In the genomic region with DNA sequence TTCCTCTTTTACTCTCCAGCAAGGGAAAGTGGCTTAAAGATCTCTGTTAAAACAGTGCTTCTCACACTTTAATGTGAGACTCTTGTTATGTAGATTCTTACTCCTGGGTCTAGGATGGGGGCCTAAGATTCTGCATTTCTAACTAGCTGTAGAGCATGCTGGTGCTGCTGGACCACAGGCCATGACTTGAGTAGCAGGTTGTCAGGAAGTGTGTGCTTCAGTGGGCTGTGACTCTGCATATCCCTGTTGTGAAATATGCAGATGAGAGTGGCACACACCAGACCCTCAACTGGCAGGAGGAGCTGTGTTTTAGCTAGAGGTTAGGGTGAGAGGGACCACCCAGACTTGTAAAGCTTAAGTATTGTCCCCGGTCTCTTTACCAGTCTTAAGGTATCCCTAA, we compare ENCODE assay signal across 8 cellular contexts.
A peak's percentile ranks its signal among the peaks of the same experiment; 100 is the strongest.
DNase-seq lines count a peak whose midpoint lies in the region; ATAC-seq and TF ChIP-seq lines count a peak whose summit lies in the region.

No MANE protein-coding gene starts in this region.

- peaks cover 0 to 9% of the 10 kb centered on the region in 2 donors for H3K4me1 ChIP-seq in duodenal mucosa (ENCODE audit: control insufficient read depth in 1 of 2, insufficient read depth in 2 of 2, low read length in 2 of 2)

- H3K36me3 ChIP-seq in duodenal mucosa (ENCODE audit: control insufficient read depth in 1 of 2, insufficient read depth in 2 of 2, low read length in 2 of 2) = peaks cover 0 to 2% of the 10 kb centered on the region in 2 donors

- no peaks in the 10 kb centered on the region for H3K9me3 ChIP-seq in duodenal mucosa (ENCODE audit: control insufficient read depth in 1 of 2, low read length in 2 of 2)

- H3K4me1 Mint-ChIP-seq in nephron progenitor cell = peaks cover 26% of the 10 kb centered on the region

- H3K27ac ChIP-seq in duodenal mucosa (ENCODE audit: low read depth, low read length) = no peak overlapping the region

- H3K27me3 Mint-ChIP-seq in nephron progenitor cell (ENCODE audit: low read depth, poor library complexity) = no peaks in the 10 kb centered on the region

- ATAC-seq in GM18861 (IDR thresholded peaks at IDR 0.05; ENCODE audit: unreplicated experiment) (peak; percentile 65), HG03139 (IDR thresholded peaks at IDR 0.05; ENCODE audit: unreplicated experiment) (no peak), GM21723 (IDR thresholded peaks at IDR 0.05; ENCODE audit: unreplicated experiment) (no peak)

- peaks cover 5% of the 10 kb centered on the region for H3K36me3 Mint-ChIP-seq in nephron progenitor cell (ENCODE audit: low read depth)

- H3K27ac Mint-ChIP-seq in nephron progenitor cell = peak overlapping the region; percentile 1

- no peaks in the 10 kb centered on the region for H3K9me3 Mint-ChIP-seq in nephron progenitor cell

- peak overlapping the region; percentile 55 for H3K4me3 ChIP-seq in NB4 (ENCODE audit: low read depth, low read length)
- peak overlapping the region; percentile 1 to 2 for H3K4me3 ChIP-seq in duodenal mucosa (ENCODE audit: low read depth in 1 of 2, low read length in 2 of 2)

- DNase-seq in NB4 (ENCODE audit: low read depth) (peak; percentile 96), nephron progenitor cell (no peak), NCI-H2196 (lab: John Stamatoyannopoulos, UW; ENCODE audit: unreplicated experiment) (no peak), GM19238 (ENCODE audit: insufficient read length, low spot score) (no peak)

- H3K4me3 Mint-ChIP-seq in nephron progenitor cell = no peak overlapping the region

- no peak overlapping the region for H3K9ac ChIP-seq in duodenal mucosa (ENCODE audit: low read depth in 1 of 2, low read length in 2 of 2)

- TF ChIP-seq POLR2A in NB4 (IDR thresholded peaks at IDR 0.05; ENCODE audit: extremely low read depth, insufficient read length) = peak; percentile 85

- no peaks in the 10 kb centered on the region for H3K27me3 ChIP-seq in duodenal mucosa (ENCODE audit: control insufficient read depth in 1 of 2, insufficient read depth in 2 of 2, low read length in 2 of 2)

- TF ChIP-seq CTCF in NB4 (IDR thresholded peaks at IDR 0.05; ENCODE audit: low read depth, low read length) = no peak
- TF ChIP-seq CTCF in nephron progenitor cell (IDR thresholded peaks at IDR 0.05) = no peak
